ENCODE assay signal across 2 cellular contexts in the genomic region with DNA sequence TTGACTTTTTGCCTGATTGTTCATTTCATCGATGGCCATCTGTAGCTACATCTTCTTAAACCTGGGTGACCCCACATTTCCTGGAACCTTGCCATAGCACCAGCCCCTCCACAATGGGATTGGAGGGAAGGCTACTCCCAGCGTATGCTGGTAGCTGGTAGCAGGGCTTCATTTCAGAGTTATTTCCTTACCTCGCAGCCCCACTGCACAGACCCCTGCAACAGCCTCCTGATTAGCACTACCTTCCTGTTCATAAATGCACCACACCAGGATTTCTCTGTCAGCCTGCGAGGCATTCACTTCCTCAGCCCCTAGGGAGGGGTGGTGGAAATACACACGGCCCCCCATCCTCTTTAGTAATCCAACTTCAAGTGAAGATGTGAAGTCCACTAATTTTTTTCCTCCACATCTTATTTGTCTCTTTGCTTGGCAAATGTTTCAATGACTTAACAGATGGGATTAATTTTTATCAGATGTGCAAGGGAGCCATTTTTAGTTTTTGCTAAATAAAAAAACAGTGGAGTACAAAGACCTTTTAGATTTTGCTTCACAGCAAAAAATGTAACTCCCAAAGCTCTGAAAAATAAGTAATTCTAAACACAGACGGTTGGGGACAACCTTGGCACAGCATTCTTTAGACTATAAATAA.
TF ChIP-seq lines count a peak whose summit lies in the region.

No MANE protein-coding gene starts in this region.

TF ChIP-seq in SK-N-SH, 30 proteins besides CTCF, POLR2A, EP300 and RAD21 (continued from another document):
- no peak; the same call in 1 of the 2 replicates for TF ChIP-seq RCOR1 (IDR thresholded peaks at IDR 0.05; ENCODE audit: low read length)
- peak; percentile 47 for TF ChIP-seq GATA2 (CRISPR knock-in tag; IDR thresholded peaks at IDR 0.05)
- TF ChIP-seq TAF1 (IDR thresholded peaks at IDR 0.05; ENCODE audit: borderline replicate concordance, low read depth, low read length) = no peak
- TF ChIP-seq TCF12 (IDR thresholded peaks at IDR 0.05) = peak; percentile 37; the same call in 1 of the 2 replicates
- no peak for TF ChIP-seq FOSL2 (IDR thresholded peaks at IDR 0.05; ENCODE audit: borderline replicate concordance, low read depth)
- TF ChIP-seq FOXM1 (IDR thresholded peaks at IDR 0.05; ENCODE audit: low read depth) = no peak
- TF ChIP-seq, protein P1, sequence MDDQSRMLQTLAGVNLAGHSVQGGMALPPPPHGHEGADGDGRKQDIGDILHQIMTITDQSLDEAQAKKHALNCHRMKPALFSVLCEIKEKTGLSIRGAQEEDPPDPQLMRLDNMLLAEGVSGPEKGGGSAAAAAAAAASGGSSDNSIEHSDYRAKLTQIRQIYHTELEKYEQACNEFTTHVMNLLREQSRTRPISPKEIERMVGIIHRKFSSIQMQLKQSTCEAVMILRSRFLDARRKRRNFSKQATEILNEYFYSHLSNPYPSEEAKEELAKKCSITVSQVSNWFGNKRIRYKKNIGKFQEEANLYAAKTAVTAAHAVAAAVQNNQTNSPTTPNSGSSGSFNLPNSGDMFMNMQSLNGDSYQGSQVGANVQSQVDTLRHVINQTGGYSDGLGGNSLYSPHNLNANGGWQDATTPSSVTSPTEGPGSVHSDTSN (IDR thresholded peaks at IDR 0.05) = no peak
- no peak for TF ChIP-seq YY1 (IDR thresholded peaks at IDR 0.05; ENCODE audit: low read depth)
- TF ChIP-seq, protein P2, sequence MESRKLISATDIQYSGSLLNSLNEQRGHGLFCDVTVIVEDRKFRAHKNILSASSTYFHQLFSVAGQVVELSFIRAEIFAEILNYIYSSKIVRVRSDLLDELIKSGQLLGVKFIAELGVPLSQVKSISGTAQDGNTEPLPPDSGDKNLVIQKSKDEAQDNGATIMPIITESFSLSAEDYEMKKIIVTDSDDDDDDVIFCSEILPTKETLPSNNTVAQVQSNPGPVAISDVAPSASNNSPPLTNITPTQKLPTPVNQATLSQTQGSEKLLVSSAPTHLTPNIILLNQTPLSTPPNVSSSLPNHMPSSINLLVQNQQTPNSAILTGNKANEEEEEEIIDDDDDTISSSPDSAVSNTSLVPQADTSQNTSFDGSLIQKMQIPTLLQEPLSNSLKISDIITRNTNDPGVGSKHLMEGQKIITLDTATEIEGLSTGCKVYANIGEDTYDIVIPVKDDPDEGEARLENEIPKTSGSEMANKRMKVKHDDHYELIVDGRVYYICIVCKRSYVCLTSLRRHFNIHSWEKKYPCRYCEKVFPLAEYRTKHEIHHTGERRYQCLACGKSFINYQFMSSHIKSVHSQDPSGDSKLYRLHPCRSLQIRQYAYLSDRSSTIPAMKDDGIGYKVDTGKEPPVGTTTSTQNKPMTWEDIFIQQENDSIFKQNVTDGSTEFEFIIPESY (IDR thresholded peaks at IDR 0.05; ENCODE audit: borderline replicate concordance, low read depth) = no peak
TF ChIP-seq in SK-N-SH: peak in this region for 3.

TF ChIP-seq in HEK293T, 16 proteins besides CTCF, POLR2A, EP300 and RAD21 (continued from another document):
- TF ChIP-seq, protein P3, sequence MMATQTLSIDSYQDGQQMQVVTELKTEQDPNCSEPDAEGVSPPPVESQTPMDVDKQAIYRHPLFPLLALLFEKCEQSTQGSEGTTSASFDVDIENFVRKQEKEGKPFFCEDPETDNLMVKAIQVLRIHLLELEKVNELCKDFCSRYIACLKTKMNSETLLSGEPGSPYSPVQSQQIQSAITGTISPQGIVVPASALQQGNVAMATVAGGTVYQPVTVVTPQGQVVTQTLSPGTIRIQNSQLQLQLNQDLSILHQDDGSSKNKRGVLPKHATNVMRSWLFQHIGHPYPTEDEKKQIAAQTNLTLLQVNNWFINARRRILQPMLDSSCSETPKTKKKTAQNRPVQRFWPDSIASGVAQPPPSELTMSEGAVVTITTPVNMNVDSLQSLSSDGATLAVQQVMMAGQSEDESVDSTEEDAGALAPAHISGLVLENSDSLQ (IDR thresholded peaks at IDR 0.05) = no peak
- TF ChIP-seq LEF1 (IDR thresholded peaks at IDR 0.05; ENCODE audit: borderline replicate concordance) (no peak), FOXM1 (IDR thresholded peaks at IDR 0.05; ENCODE audit: borderline replicate concordance) (no peak)
